17 cellular contexts compared by ENCODE assay signal in genomic region chr6:33367009-33367714, GRCh38. TPM values are rescaled to one million over a fixed set of nuclear protein-coding genes. Genes with fewer than 3 reads are reported as not detected.
DNase-seq lines count a peak whose midpoint lies in the region; ATAC-seq, FAIRE-seq and TF ChIP-seq lines count a peak whose summit lies in the region.
"Had no signal": no experiment of that assay in that cellular context is flagged by ENCODE, and none has a peak within 500 bp of the region (broad histone marks: within the 10 kb centered on the region; RNA-seq: fewer than 3 reads in every experiment).

No MANE protein-coding gene starts in this region.

- H3K27ac Mint-ChIP-seq in natural killer cell, result no peak overlapping the region
- H3K27ac Mint-ChIP-seq: B cell; CD8-positive, alpha-beta T cell; GM23338; HFFc6 had no signal

- POLR2A ChIA-PET in HepG2 (lab: Yijun Ruan, JAX), result interaction anchor here (1.6 kb wide), 1 partner anchor 51 kb away, joined by 4 read pairs; the partner anchor contains the start of gene CUTA

- H3K27me3 ChIP-seq in HepG2 (ENCODE audit: control insufficient read depth in 1 of 2, insufficient read depth in 2 of 2, low read length in 2 of 2) (no peaks in the 10 kb centered on the region), right lobe of liver (no peaks in the 10 kb centered on the region), left lung (no peaks in the 10 kb centered on the region), osteoblast (ENCODE audit: insufficient read depth, low read length) (no peaks in the 10 kb centered on the region)
- H3K27me3 ChIP-seq: BLaER1 treated with 17β-estradiol and CSF1 and Interleukin-3, amounts not matched to agents 10 nM and 100 nM had no signal

- H3K36me3 Mint-ChIP-seq in natural killer cell, result no peaks in the 10 kb centered on the region
- H3K36me3 Mint-ChIP-seq: CD8-positive, alpha-beta T cell had no signal

- no peak overlapping the region for H2AFZ ChIP-seq in HepG2 (ENCODE audit: low read length)
- H2AFZ ChIP-seq in osteoblast (ENCODE audit: low read length), result no peak overlapping the region
- H2AFZ ChIP-seq: GM23338 had no signal

- WGBS in HepG2 (ENCODE audit: low lambda C conversion rate), result 51% methylated on average over 8 of the region's 8 CpGs
- 69% methylated on average over 8 of the region's 8 CpGs for WGBS in right lobe of liver (ENCODE audit: insufficient coverage, low coverage, low lambda C conversion rate, missing lambda C conversion rate)

- H4K20me1 ChIP-seq in HepG2 (ENCODE audit: insufficient read depth, low read length) (no peaks in the 10 kb centered on the region), osteoblast (ENCODE audit: insufficient read depth, low read length) (no peaks in the 10 kb centered on the region)
- H4K20me1 ChIP-seq: BLaER1 treated with 17β-estradiol and CSF1 and Interleukin-3, amounts not matched to agents 10 nM and 100 nM had no signal

- no peak for TF ChIP-seq CTCF in HepG2 (CRISPR knock-in tag; IDR thresholded peaks at IDR 0.05)
- no peak for TF ChIP-seq CTCF in right lobe of liver (IDR thresholded peaks at IDR 0.05)
- no peak for TF ChIP-seq CTCF in left lung (IDR thresholded peaks at IDR 0.05)
- TF ChIP-seq CTCF in osteoblast (IDR thresholded peaks at IDR 0.05; ENCODE audit: extremely low read depth, low read depth, low read length), result no peak
- no peak for TF ChIP-seq CTCF in natural killer cell (IDR thresholded peaks at IDR 0.05)

- CTCF ChIA-PET in HepG2 (lab: Yijun Ruan, JAX; ENCODE audit: low intra/inter-chr PET ratio, low total read pairs), result no interaction called here

- H3K36me3 ChIP-seq in HepG2 (replicated peaks in 1 of 2; ENCODE audit: control insufficient read depth in 1 of 2, insufficient read depth in 2 of 2, low read length in 2 of 2), result no peaks in the 10 kb centered on the region
- no peaks in the 10 kb centered on the region for H3K36me3 ChIP-seq in right lobe of liver
- H3K36me3 ChIP-seq in left lung, result no peaks in the 10 kb centered on the region
- no peaks in the 10 kb centered on the region for H3K36me3 ChIP-seq in osteoblast (ENCODE audit: insufficient read depth, low read length)
- H3K36me3 ChIP-seq: BLaER1 treated with 17β-estradiol and CSF1 and Interleukin-3, amounts not matched to agents 10 nM and 100 nM had no signal

- H3K4me1 ChIP-seq in HepG2 (ENCODE audit: insufficient read depth, low read length), result 0 out of 2 replicates have a peak, but pooled peaks cover 8% of the 10 kb centered on the region
- H3K4me1 ChIP-seq in right lobe of liver, result no peaks in the 10 kb centered on the region
- H3K4me1 ChIP-seq in left lung, result no peaks in the 10 kb centered on the region
- no peaks in the 10 kb centered on the region for H3K4me1 ChIP-seq in osteoblast (ENCODE audit: insufficient read depth, low read length)

- no peak for TF ChIP-seq RAD21 in HepG2 (CRISPR knock-in tag; IDR thresholded peaks at IDR 0.05)

- H3K27ac ChIP-seq in HepG2 (ENCODE audit: extremely low read length, insufficient read depth, low read length), result no peak overlapping the region
- H3K27ac ChIP-seq in right lobe of liver, result no peak overlapping the region
- no peak overlapping the region for H3K27ac ChIP-seq in left lung
- H3K27ac ChIP-seq in osteoblast (ENCODE audit: low read depth, low read length), result no peak overlapping the region
- H3K27ac ChIP-seq: BLaER1 treated with 17β-estradiol and CSF1 and Interleukin-3, amounts not matched to agents 10 nM and 100 nM had no signal

- TF ChIP-seq POLR2A in HepG2 (IDR thresholded peaks at IDR 0.05; ENCODE audit: insufficient read depth in 1 of 2, low read depth in 2 of 2, low read length in 2 of 2), result no peak
- TF ChIP-seq POLR2A in right lobe of liver (IDR thresholded peaks at IDR 0.05), result no peak

- H3K79me2 ChIP-seq in HepG2 (ENCODE audit: insufficient read depth, low read length) (no peaks in the 10 kb centered on the region), osteoblast (ENCODE audit: insufficient read depth, low read length) (no peaks in the 10 kb centered on the region)

- no peaks in the 10 kb centered on the region for H3K9me3 Mint-ChIP-seq in natural killer cell
- H3K9me3 Mint-ChIP-seq: CD8-positive, alpha-beta T cell; GM23338; HFFc6 had no signal

- H3K9me3 ChIP-seq in HepG2 (ENCODE audit: low read length), result no peaks in the 10 kb centered on the region
- no peaks in the 10 kb centered on the region for H3K9me3 ChIP-seq in right lobe of liver
- no peaks in the 10 kb centered on the region for H3K9me3 ChIP-seq in left lung
- no peaks in the 10 kb centered on the region for H3K9me3 ChIP-seq in osteoblast (ENCODE audit: low read depth, low read length)
- H3K9me3 ChIP-seq: BLaER1 treated with 17β-estradiol and CSF1 and Interleukin-3, amounts not matched to agents 10 nM and 100 nM had no signal

- no peak overlapping the region for H3K4me3 Mint-ChIP-seq in natural killer cell
- H3K4me3 Mint-ChIP-seq: B cell; CD8-positive, alpha-beta T cell; GM23338; HFFc6 had no signal

- ATAC-seq in HepG2 (no peak), right lobe of liver (no peak), left lung (peak; percentile 26), natural killer cell (no peak)
- ATAC-seq: CD8-positive, alpha-beta T cell; GM23338 had no signal

- in situ Hi-C loops in HepG2 (cut with HindIII; ENCODE audit: extremely low pct_ligation_motif_present, low pct_unique_long_range_greater_than_20kb), result no loop called here

- no peak overlapping the region for H3K9ac ChIP-seq in HepG2 (ENCODE audit: insufficient read depth, low read depth, low read length)
- H3K9ac ChIP-seq: BLaER1 treated with 17β-estradiol and CSF1 and Interleukin-3, amounts not matched to agents 10 nM and 100 nM had no signal

- FAIRE-seq in HepG2 (lab: Jason Lieb, UNC), result no peak
- FAIRE-seq in HTR-8/SVneo (lab: Jason Lieb, UNC), result no peak
- FAIRE-seq: H54 had no signal

- no TSS peak for BruUV-seq in HepG2 (replicated peaks; lab: Mats Ljungman, UMichigan)

- TF ChIP-seq EP300 in HepG2 (IDR thresholded peaks at IDR 0.05; ENCODE audit: low read depth in 2 of 2, low read length in 2 of 2) (no peak), HepG2 (CRISPR knock-in tag; IDR thresholded peaks at IDR 0.05; ENCODE audit: borderline replicate concordance) (no peak)

- DNase-seq in HepG2 (ENCODE audit: low spot score) (no peak), right lobe of liver (no peak), left lung (no peak), osteoblast (ENCODE audit: insufficient read length, low spot score, missing footprints) (peak; percentile 13), posterior cingulate gyrus (no peak), HTR-8/SVneo (ENCODE audit: insufficient read length, low spot score) (no peak), natural killer cell (no peak)
- DNase-seq: Calu3; CD8-positive, alpha-beta T cell; DMS79 treated with DMSO at 0.1 percent for 48 hours; GF-D8; HCEC 1CT; HFFc6 had no signal

- no peaks in the 10 kb centered on the region for H3K4me1 Mint-ChIP-seq in natural killer cell
- H3K4me1 Mint-ChIP-seq: B cell had no signal

- no peak overlapping the region for H3K4me3 ChIP-seq in HepG2 (replicated peaks in 1 of 3; ENCODE audit: insufficient read depth in 1 of 3, low read depth in 2 of 3, low read length in 3 of 3)
- H3K4me3 ChIP-seq in right lobe of liver, result no peak overlapping the region
- no peak overlapping the region for H3K4me3 ChIP-seq in left lung
- H3K4me3 ChIP-seq in osteoblast (ENCODE audit: insufficient read depth, low read length), result no peak overlapping the region
- H3K4me3 ChIP-seq: BLaER1 treated with 17β-estradiol and CSF1 and Interleukin-3, amounts not matched to agents 10 nM and 100 nM; GM23338 had no signal

- no peaks in the 10 kb centered on the region for H3K27me3 Mint-ChIP-seq in natural killer cell (ENCODE audit: low read depth in 2 of 2)
- H3K27me3 Mint-ChIP-seq: B cell had no signal

- intact Hi-C loops in HepG2 (cut with micrococcal nuclease; ENCODE audit: unreplicated experiment), result no loop called here
- intact Hi-C loops in right lobe of liver (cut with DNase I), result no loop called here
- intact Hi-C loops in left lung (cut with DNase I), result no loop called here
- intact Hi-C loops in posterior cingulate gyrus (cut with DNase I), result no loop called here
- intact Hi-C loops in natural killer cell (cut with micrococcal nuclease), result no loop called here

- H3K4me2 ChIP-seq in HepG2 (ENCODE audit: low read depth, low read length) (no peak overlapping the region), osteoblast (ENCODE audit: insufficient read depth, low read length) (no peak overlapping the region)
- H3K4me2 ChIP-seq: BLaER1 treated with 17β-estradiol and CSF1 and Interleukin-3, amounts not matched to agents 10 nM and 100 nM; GM23338 had no signal

RNA-seq across cellular contexts. Expression of gene KIFC1, which starts 24.5 kb away (rescaled TPM):
- total RNA-seq in HepG2 (2016; rRNA removed; fragmentation: Illumina TruSeq; extraction: Trizol) (45.5 and 47.6 TPM in 2 replicates), right lobe of liver (1 to 10 TPM in 3 of 6 experiments, under 1 TPM in 2, not detected in 1; 0.29 to 4.4 (median 1.3) TPM), left lung (1 to 10 TPM; 5.8 to 9.9 TPM), osteoblast (3.2 and 4.0 TPM in 2 replicates), natural killer cell (1 to 10 TPM; 2.7 to 4.6 (median 3.3) TPM)
- 7.7 and 8.2 TPM in 2 replicates for total RNA-seq in HepG2 (2016; cell fraction: cytosol; rRNA removed; fragmentation: Illumina TruSeq; extraction: Trizol; ENCODE audit: low read depth)
- 43.2 and 48.8 TPM in 2 replicates for total RNA-seq in HepG2 (2016; cell fraction: insoluble cytoplasmic fraction; rRNA removed; fragmentation: Illumina TruSeq; extraction: Trizol)
- total RNA-seq in HepG2 (2016; cell fraction: membrane; rRNA removed; fragmentation: Illumina TruSeq; extraction: Trizol), result 18.6 and 22.9 TPM in 2 replicates
- 40.9 and 44.4 TPM in 2 replicates for total RNA-seq in HepG2 (2016; cell fraction: nucleus; rRNA removed; fragmentation: Illumina TruSeq; extraction: Trizol)
- polyA plus RNA-seq in HepG2 (2011; rRNA removed), result 20.4 and 25.0 TPM in 2 replicates
- polyA plus RNA-seq in HepG2 (2011; cell fraction: cytosol; rRNA removed), result 12.6 and 23.6 TPM in 2 replicates
- 42.5 and 71.9 TPM in 2 replicates for polyA plus RNA-seq in HepG2 (2011; cell fraction: nucleus; rRNA removed)
- polyA plus RNA-seq in HepG2 (2012), result 13.7 and 21.2 TPM in 2 replicates
- 3.3 and 3.9 TPM in 2 replicates for polyA plus RNA-seq in HepG2 (2016; cell fraction: cytosol; fragmentation: Illumina TruSeq; extraction: Trizol; ENCODE audit: low read depth)
- polyA plus RNA-seq in HepG2 (2016; cell fraction: insoluble cytoplasmic fraction; fragmentation: Illumina TruSeq; extraction: Trizol; ENCODE audit: low read depth), result 50.9 and 58.4 TPM in 2 replicates
- polyA plus RNA-seq in HepG2 (2016; cell fraction: membrane; fragmentation: Illumina TruSeq; extraction: Trizol; ENCODE audit: low read depth), result 6.2 and 7.1 TPM in 2 replicates
- polyA plus RNA-seq in HepG2 (2016; cell fraction: nucleus; fragmentation: Illumina TruSeq; extraction: Trizol; ENCODE audit: insufficient read depth, low read depth), result 83.2 and 93.0 TPM in 2 replicates
- polyA minus RNA-seq in HepG2 (2011; rRNA and poly(A)+ RNA removed; ENCODE audit: low replicate concordance), result 36.0 and 106 TPM in 2 replicates
- 8.9 and 14.8 TPM in 2 replicates for polyA minus RNA-seq in HepG2 (2011; cell fraction: cytosol; rRNA and poly(A)+ RNA removed)
- 35.4 and 47.3 TPM in 2 replicates for polyA minus RNA-seq in HepG2 (2011; cell fraction: nucleus; rRNA and poly(A)+ RNA removed)

RNA-seq across cellular contexts. Expression of gene PHF1, which starts 43.7 kb away (rescaled TPM):
- total RNA-seq in HepG2 (2016; rRNA removed; fragmentation: Illumina TruSeq; extraction: Trizol), result 14.3 and 25.4 TPM in 2 replicates
- total RNA-seq in HepG2 (2016; cell fraction: cytosol; rRNA removed; fragmentation: Illumina TruSeq; extraction: Trizol; ENCODE audit: low read depth), result 8.6 and 10.0 TPM in 2 replicates
- total RNA-seq in HepG2 (2016; cell fraction: insoluble cytoplasmic fraction; rRNA removed; fragmentation: Illumina TruSeq; extraction: Trizol), result 13.8 and 26.7 TPM in 2 replicates
- total RNA-seq in HepG2 (2016; cell fraction: membrane; rRNA removed; fragmentation: Illumina TruSeq; extraction: Trizol), result 20.1 and 20.5 TPM in 2 replicates
- total RNA-seq in HepG2 (2016; cell fraction: nucleus; rRNA removed; fragmentation: Illumina TruSeq; extraction: Trizol), result 25.9 and 27.3 TPM in 2 replicates
- polyA plus RNA-seq in HepG2 (2011; rRNA removed), result 61.9 and 77.2 TPM in 2 replicates
- polyA plus RNA-seq in HepG2 (2011; cell fraction: cytosol; rRNA removed), result 41.5 and 45.3 TPM in 2 replicates
- 358 and 376 TPM in 2 replicates for polyA plus RNA-seq in HepG2 (2011; cell fraction: nucleus; rRNA removed)
- 45.7 and 67.9 TPM in 2 replicates for polyA plus RNA-seq in HepG2 (2012)
- polyA plus RNA-seq in HepG2 (2016; cell fraction: cytosol; fragmentation: Illumina TruSeq; extraction: Trizol; ENCODE audit: low read depth), result 16.9 and 19.4 TPM in 2 replicates
- polyA plus RNA-seq in HepG2 (2016; cell fraction: insoluble cytoplasmic fraction; fragmentation: Illumina TruSeq; extraction: Trizol; ENCODE audit: low read depth), result 26.3 and 31.9 TPM in 2 replicates
- polyA plus RNA-seq in HepG2 (2016; cell fraction: membrane; fragmentation: Illumina TruSeq; extraction: Trizol; ENCODE audit: low read depth), result 31.4 and 34.9 TPM in 2 replicates
- polyA plus RNA-seq in HepG2 (2016; cell fraction: nucleus; fragmentation: Illumina TruSeq; extraction: Trizol; ENCODE audit: insufficient read depth, low read depth), result 98.6 and 111 TPM in 2 replicates
- 22.2 and 35.1 TPM in 2 replicates for polyA minus RNA-seq in HepG2 (2011; rRNA and poly(A)+ RNA removed; ENCODE audit: low replicate concordance)
- polyA minus RNA-seq in HepG2 (2011; cell fraction: cytosol; rRNA and poly(A)+ RNA removed), result 11.8 and 13.5 TPM in 2 replicates
- polyA minus RNA-seq in HepG2 (2011; cell fraction: nucleus; rRNA and poly(A)+ RNA removed), result 33.0 and 41.3 TPM in 2 replicates
- 10 to 100 TPM; 14.7 to 21.3 (median 18.3) TPM for total RNA-seq in right lobe of liver
- total RNA-seq in left lung, result 10 to 100 TPM; 43.4 to 45.6 TPM
- 25.9 and 30.8 TPM in 2 replicates for total RNA-seq in osteoblast
- 100 to 1,000 TPM; 262 to 392 (median 322) TPM for total RNA-seq in natural killer cell

RNA-seq across cellular contexts. Expression of gene DAXX, which starts 44.4 kb away (rescaled TPM):
- total RNA-seq in HepG2 (2016; rRNA removed; fragmentation: Illumina TruSeq; extraction: Trizol) (48.9 and 49.4 TPM in 2 replicates), right lobe of liver (10 to 100 TPM; 11.3 to 28.8 (median 19.5) TPM), left lung (10 to 100 TPM; 33.6 to 42.0 TPM), osteoblast (32.7 and 39.4 TPM in 2 replicates), natural killer cell (10 to 100 TPM; 50.7 to 76.7 (median 51.6) TPM)
- total RNA-seq in HepG2 (2016; cell fraction: cytosol; rRNA removed; fragmentation: Illumina TruSeq; extraction: Trizol; ENCODE audit: low read depth), result 9.4 and 11.8 TPM in 2 replicates
- 39.5 and 51.1 TPM in 2 replicates for total RNA-seq in HepG2 (2016; cell fraction: insoluble cytoplasmic fraction; rRNA removed; fragmentation: Illumina TruSeq; extraction: Trizol)
- 35.4 and 40.7 TPM in 2 replicates for total RNA-seq in HepG2 (2016; cell fraction: membrane; rRNA removed; fragmentation: Illumina TruSeq; extraction: Trizol)
- total RNA-seq in HepG2 (2016; cell fraction: nucleus; rRNA removed; fragmentation: Illumina TruSeq; extraction: Trizol), result 28.1 and 35.0 TPM in 2 replicates
- polyA plus RNA-seq in HepG2 (2011; rRNA removed), result 21.5 and 21.8 TPM in 2 replicates
- polyA plus RNA-seq in HepG2 (2011; cell fraction: cytosol; rRNA removed), result 8.9 and 9.8 TPM in 2 replicates
- 37.6 and 42.8 TPM in 2 replicates for polyA plus RNA-seq in HepG2 (2011; cell fraction: nucleus; rRNA removed)
- 28.0 and 40.6 TPM in 2 replicates for polyA plus RNA-seq in HepG2 (2012)
- 9.5 and 11.3 TPM in 2 replicates for polyA plus RNA-seq in HepG2 (2016; cell fraction: cytosol; fragmentation: Illumina TruSeq; extraction: Trizol; ENCODE audit: low read depth)
- polyA plus RNA-seq in HepG2 (2016; cell fraction: insoluble cytoplasmic fraction; fragmentation: Illumina TruSeq; extraction: Trizol; ENCODE audit: low read depth), result 46.2 and 62.5 TPM in 2 replicates
- 27.7 and 31.8 TPM in 2 replicates for polyA plus RNA-seq in HepG2 (2016; cell fraction: membrane; fragmentation: Illumina TruSeq; extraction: Trizol; ENCODE audit: low read depth)
- polyA plus RNA-seq in HepG2 (2016; cell fraction: nucleus; fragmentation: Illumina TruSeq; extraction: Trizol; ENCODE audit: insufficient read depth, low read depth), result 75.8 and 76.6 TPM in 2 replicates
- 15.6 and 16.1 TPM in 2 replicates for polyA minus RNA-seq in HepG2 (2011; rRNA and poly(A)+ RNA removed; ENCODE audit: low replicate concordance)
- polyA minus RNA-seq in HepG2 (2011; cell fraction: cytosol; rRNA and poly(A)+ RNA removed), result 7.0 and 9.3 TPM in 2 replicates
- 10.8 and 15.5 TPM in 2 replicates for polyA minus RNA-seq in HepG2 (2011; cell fraction: nucleus; rRNA and poly(A)+ RNA removed)

RNA-seq across cellular contexts. Expression of gene ZBTB22, which starts 49.6 kb away (rescaled TPM):
- total RNA-seq in HepG2 (2016; rRNA removed; fragmentation: Illumina TruSeq; extraction: Trizol) (6.6 and 8.0 TPM in 2 replicates), right lobe of liver (1 to 10 TPM; 2.9 to 6.8 (median 4.9) TPM), left lung (10 to 100 TPM; 17.3 to 22.6 TPM), osteoblast (18.6 and 19.5 TPM in 2 replicates), natural killer cell (10 to 100 TPM; 20.4 to 34.0 (median 25.9) TPM)
- total RNA-seq in HepG2 (2016; cell fraction: cytosol; rRNA removed; fragmentation: Illumina TruSeq; extraction: Trizol; ENCODE audit: low read depth), result 2.3 and 2.6 TPM in 2 replicates
- 5.5 and 8.7 TPM in 2 replicates for total RNA-seq in HepG2 (2016; cell fraction: insoluble cytoplasmic fraction; rRNA removed; fragmentation: Illumina TruSeq; extraction: Trizol)
- total RNA-seq in HepG2 (2016; cell fraction: membrane; rRNA removed; fragmentation: Illumina TruSeq; extraction: Trizol), result 7.1 and 7.2 TPM in 2 replicates
- total RNA-seq in HepG2 (2016; cell fraction: nucleus; rRNA removed; fragmentation: Illumina TruSeq; extraction: Trizol), result 5.7 and 6.4 TPM in 2 replicates
- 10.6 and 13.4 TPM in 2 replicates for polyA plus RNA-seq in HepG2 (2011; rRNA removed)
- 8.3 and 11.3 TPM in 2 replicates for polyA plus RNA-seq in HepG2 (2011; cell fraction: cytosol; rRNA removed)
- polyA plus RNA-seq in HepG2 (2011; cell fraction: nucleus; rRNA removed), result 21.6 and 22.3 TPM in 2 replicates
- 7.0 and 7.7 TPM in 2 replicates for polyA plus RNA-seq in HepG2 (2012)
- polyA plus RNA-seq in HepG2 (2016; cell fraction: cytosol; fragmentation: Illumina TruSeq; extraction: Trizol; ENCODE audit: low read depth), result 1.6 and 1.7 TPM in 2 replicates
- 6.1 and 6.4 TPM in 2 replicates for polyA plus RNA-seq in HepG2 (2016; cell fraction: insoluble cytoplasmic fraction; fragmentation: Illumina TruSeq; extraction: Trizol; ENCODE audit: low read depth)
- 5.8 and 6.0 TPM in 2 replicates for polyA plus RNA-seq in HepG2 (2016; cell fraction: membrane; fragmentation: Illumina TruSeq; extraction: Trizol; ENCODE audit: low read depth)
- 12.9 TPM in 2 replicates for polyA plus RNA-seq in HepG2 (2016; cell fraction: nucleus; fragmentation: Illumina TruSeq; extraction: Trizol; ENCODE audit: insufficient read depth, low read depth)
- polyA minus RNA-seq in HepG2 (2011; rRNA and poly(A)+ RNA removed; ENCODE audit: low replicate concordance), result 17.5 and 28.0 TPM in 2 replicates
- 5.7 and 6.2 TPM in 2 replicates for polyA minus RNA-seq in HepG2 (2011; cell fraction: cytosol; rRNA and poly(A)+ RNA removed)
- 7.8 and 9.8 TPM in 2 replicates for polyA minus RNA-seq in HepG2 (2011; cell fraction: nucleus; rRNA and poly(A)+ RNA removed)

RNA-seq across cellular contexts. Expression of gene CUTA, which starts 50.7 kb away (rescaled TPM):
- 106 and 180 TPM in 2 replicates for total RNA-seq in HepG2 (2016; rRNA removed; fragmentation: Illumina TruSeq; extraction: Trizol)
- 87.7 and 122 TPM in 2 replicates for total RNA-seq in HepG2 (2016; cell fraction: cytosol; rRNA removed; fragmentation: Illumina TruSeq; extraction: Trizol; ENCODE audit: low read depth)
- 99.2 and 177 TPM in 2 replicates for total RNA-seq in HepG2 (2016; cell fraction: insoluble cytoplasmic fraction; rRNA removed; fragmentation: Illumina TruSeq; extraction: Trizol)
- 103 and 132 TPM in 2 replicates for total RNA-seq in HepG2 (2016; cell fraction: membrane; rRNA removed; fragmentation: Illumina TruSeq; extraction: Trizol)
- 108 and 119 TPM in 2 replicates for total RNA-seq in HepG2 (2016; cell fraction: nucleus; rRNA removed; fragmentation: Illumina TruSeq; extraction: Trizol)
- polyA plus RNA-seq in HepG2 (2011; rRNA removed), result 169 and 170 TPM in 2 replicates
- 216 and 233 TPM in 2 replicates for polyA plus RNA-seq in HepG2 (2011; cell fraction: cytosol; rRNA removed)
- polyA plus RNA-seq in HepG2 (2011; cell fraction: nucleus; rRNA removed), result 172 and 210 TPM in 2 replicates
- polyA plus RNA-seq in HepG2 (2012), result 255 and 283 TPM in 2 replicates
- polyA plus RNA-seq in HepG2 (2016; cell fraction: cytosol; fragmentation: Illumina TruSeq; extraction: Trizol; ENCODE audit: low read depth), result 146 and 200 TPM in 2 replicates
- 151 and 161 TPM in 2 replicates for polyA plus RNA-seq in HepG2 (2016; cell fraction: insoluble cytoplasmic fraction; fragmentation: Illumina TruSeq; extraction: Trizol; ENCODE audit: low read depth)
- 164 and 192 TPM in 2 replicates for polyA plus RNA-seq in HepG2 (2016; cell fraction: membrane; fragmentation: Illumina TruSeq; extraction: Trizol; ENCODE audit: low read depth)
- 257 and 280 TPM in 2 replicates for polyA plus RNA-seq in HepG2 (2016; cell fraction: nucleus; fragmentation: Illumina TruSeq; extraction: Trizol; ENCODE audit: insufficient read depth, low read depth)
- 123 and 177 TPM in 2 replicates for polyA minus RNA-seq in HepG2 (2011; rRNA and poly(A)+ RNA removed; ENCODE audit: low replicate concordance)
- 58.9 and 70.6 TPM in 2 replicates for polyA minus RNA-seq in HepG2 (2011; cell fraction: cytosol; rRNA and poly(A)+ RNA removed)
- 46.0 and 46.9 TPM in 2 replicates for polyA minus RNA-seq in HepG2 (2011; cell fraction: nucleus; rRNA and poly(A)+ RNA removed)
- 100 to 1,000 TPM in 3 of 6 experiments, 10 to 100 TPM in 3; 81.4 to 114 (median 97.4) TPM for total RNA-seq in right lobe of liver
- 100 to 1,000 TPM; 144 to 175 TPM for total RNA-seq in left lung
- total RNA-seq in osteoblast, result 89.3 and 122 TPM in 2 replicates
- total RNA-seq in natural killer cell, result 100 to 1,000 TPM; 166 to 186 (median 184) TPM
